ENCODE assay signal across 21 cellular contexts in the genomic region with DNA sequence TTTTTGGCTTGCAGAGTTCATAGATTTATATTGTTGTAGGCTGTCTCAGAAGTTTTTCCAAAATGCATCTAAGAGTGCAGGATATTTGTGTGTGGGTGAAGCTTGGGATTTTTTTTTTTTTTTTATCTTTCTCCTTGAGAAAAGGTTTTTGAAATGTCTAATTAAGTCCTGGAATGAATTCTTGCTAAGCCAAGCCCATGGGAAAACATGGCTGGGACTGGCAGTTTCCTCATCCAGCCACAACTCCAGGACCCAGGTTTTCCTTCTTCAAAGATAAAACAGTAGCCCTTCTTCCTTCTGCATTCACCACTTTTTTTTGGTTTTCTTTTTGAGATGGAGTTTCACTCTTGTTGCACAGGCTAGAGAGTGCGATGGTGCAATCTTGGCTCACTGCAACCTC.
"Had no signal": no experiment of that assay in that cellular context is flagged by ENCODE, and none has a peak within 500 bp of the region (broad histone marks: within the 10 kb centered on the region; RNA-seq: fewer than 3 reads in every experiment).

No MANE protein-coding gene starts in this region.

- H3K36me3 ChIP-seq: MG63 had no signal

- H3K27me3 ChIP-seq: MG63 had no signal

- H3K27ac ChIP-seq: RWPE1 had no signal

- DNase-seq: IMR-90, Karpas-422, KG1, MG63, NCI-H1092, NCI-H1105 treated with DMSO at 0.1 percent for 48 hours, NCI-H1417 treated with DMSO at 0.1 percent for 48 hours, NCI-H146, NCI-H1694 treated with DMSO at 0.1 percent for 48 hours, NCI-H1930, NCI-H2081, NCI-H2107, NCI-H2227 treated with DMSO at 0.1 percent for 48 hours, NCI-H446, NCI-H510A, NCI-H524 treated with DMSO at 0.1 percent for 48 hours, NCI-H69, NCI-H774, SHP77, SW 1271 had no signal

- H3K4me3 ChIP-seq: MG63 had no signal
